In genomic region chr20:7916648-7917047, GRCh38 we compare ENCODE assay signal across 30 cellular contexts. TPM values are rescaled to one million over a fixed set of nuclear protein-coding genes. Genes with fewer than 3 reads are reported as not detected.
"Had no signal": no experiment of that assay in that cellular context is flagged by ENCODE, and none has a peak within 500 bp of the region (broad histone marks: within the 10 kb centered on the region; RNA-seq: fewer than 3 reads in every experiment).

No MANE protein-coding gene starts in this region.

- H3K4me1 ChIP-seq: suprapubic skin, testis, thyroid gland, transverse colon, upper lobe of right lung, uterus, vagina had no signal

- H3K9me3 ChIP-seq: stomach, suprapubic skin, testis, thoracic aorta, thyroid gland, tibial artery, tibial nerve, transverse colon, upper lobe of left lung, upper lobe of right lung, uterus, vagina had no signal

- H3K27me3 ChIP-seq: stomach, suprapubic skin, testis, thyroid gland, tibial artery, transverse colon, upper lobe of left lung, upper lobe of right lung, uterus, vagina had no signal

- DNase-seq: stimulated activated CD4-positive, alpha-beta T cell treated with anti-CD3 and anti-CD28 coated beads, Interleukin-2, amount 100 ng/mL, for 48 hours; stimulated activated CD4-positive, alpha-beta T cell treated with anti-CD3 and anti-CD28 coated beads, Interleukin-4, amount 100 ng/mL, for 1 hour; stimulated activated CD4-positive, alpha-beta T cell treated with anti-CD3 and anti-CD28 coated beads, Interleukin-4, amount 100 ng/mL, for 24 hours; stimulated activated CD8-positive, alpha-beta memory T cell treated with anti-CD3 and anti-CD28 coated beads, Interleukin-4, amount 100 ng/mL, for 48 hours; stimulated activated naive B cell treated with anti-CD40 and anti-IgM and Interleukin-4, amounts not matched to agents 10 μg/mL and 1 μg/mL and 100 μg/mL, for 72 hours; stimulated activated naive CD4-positive, alpha-beta T cell; stimulated activated naive CD4-positive, alpha-beta T cell treated with Interleukin-2 at 50 U/mL for 16 hours; stimulated activated naive CD8-positive, alpha-beta T cell treated with anti-CD3 and anti-CD28 coated beads, Interleukin-15, amount 100 ng/mL, for 72 hours; stimulated activated naive CD8-positive, alpha-beta T cell treated with anti-CD3 and anti-CD28 coated beads, Interleukin-15, Interleukin-2, amounts not matched to agents 100 U/mL and 50 U/mL, for 24 hours; stomach; substantia nigra; testis; thyroid gland; tibial artery; transverse colon; trophoblast cell; upper lobe of left lung; upper lobe of right lung; uterus had no signal

- FAIRE-seq: urothelium cell line had no signal

- H3K27ac ChIP-seq: stomach, suprapubic skin, testis, thoracic aorta, thyroid gland, tibial artery, tibial nerve, transverse colon, upper lobe of left lung, upper lobe of right lung, uterus, vagina had no signal

- H3K36me3 ChIP-seq: stomach, suprapubic skin, thoracic aorta, thyroid gland, tibial artery, tibial nerve, transverse colon, upper lobe of left lung, upper lobe of right lung, uterus, vagina had no signal

- ATAC-seq: stimulated activated effector memory CD8-positive, alpha-beta T cell treated with anti-CD3 and anti-CD28 coated beads, Interleukin-12 subunit alpha, Interleukin-12 subunit beta, amount 100 ng/mL, for 72 hours; stimulated activated memory B cell treated with anti-CD40 and anti-IgM and Interleukin-4, amounts not matched to agents 10 μg/mL and 1 μg/mL and 100 μg/mL, for 72 hours; stimulated activated naive B cell treated with anti-CD40 and anti-IgM and Interleukin-4, amounts not matched to agents 10 μg/mL and 1 μg/mL and 100 μg/mL, for 72 hours; stimulated activated naive CD8-positive, alpha-beta T cell treated with anti-CD3 and anti-CD28 coated beads, Interleukin-15, amount 100 ng/mL, for 72 hours; stimulated activated naive CD8-positive, alpha-beta T cell treated with anti-CD3 and anti-CD28 coated beads, Interleukin-15, Interleukin-2, amounts not matched to agents 100 U/mL and 50 U/mL, for 24 hours; upper lobe of right lung had no signal

- H3K4me3 ChIP-seq: stomach, suprapubic skin, testis, thoracic aorta, thyroid gland, tibial artery, tibial nerve, transverse colon, upper lobe of left lung, upper lobe of right lung, uterus, vagina had no signal

RNA-seq across cellular contexts. Expression of gene HAO1, which starts 23.6 kb away (rescaled TPM):
- total RNA-seq: stomach, subcutaneous adipose tissue, temporal lobe, thoracic aorta, thyroid gland, tibial nerve, transverse colon, upper lobe of right lung, ureter, urinary bladder, uterus, vagina had no signal
- polyA plus RNA-seq: stomach had no signal
